In the genomic region with DNA sequence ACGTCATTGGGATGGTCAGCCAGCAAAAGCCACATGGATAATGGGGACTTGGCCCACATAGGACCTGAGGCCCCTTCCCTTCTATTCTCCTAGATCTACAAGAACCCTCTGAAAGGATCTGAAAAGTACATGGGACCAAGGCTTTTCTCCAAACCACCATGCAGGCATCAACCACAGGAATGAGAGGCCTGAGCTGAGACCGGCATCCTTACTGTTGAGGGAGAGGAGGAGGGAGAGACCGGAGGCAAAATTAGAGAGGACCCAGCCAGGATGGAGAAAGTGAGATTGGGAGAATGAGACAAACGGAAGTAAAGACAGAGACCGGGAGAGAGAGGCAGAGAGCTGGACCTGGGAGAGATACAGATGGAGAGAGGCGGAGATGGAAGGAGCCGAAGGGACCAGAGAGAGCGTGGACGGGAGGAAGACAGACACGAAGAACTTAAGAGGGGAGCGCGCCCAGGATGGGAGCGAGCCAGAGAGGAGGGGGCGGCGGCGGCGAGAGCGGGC, we compare ENCODE assay signal across 13 cellular contexts.
A peak's percentile ranks its signal among the peaks of the same experiment; 100 is the strongest.
DNase-seq lines count a peak whose midpoint lies in the region; ATAC-seq, FAIRE-seq and TF ChIP-seq lines count a peak whose summit lies in the region.
"Had no signal": no experiment of that assay in that cellular context is flagged by ENCODE, and none has a peak within 500 bp of the region (broad histone marks: within the 10 kb centered on the region; RNA-seq: fewer than 3 reads in every experiment).

No MANE protein-coding gene starts in this region.

- TF ChIP-seq POLR2A in upper lobe of left lung (IDR thresholded peaks at IDR 0.05) = no peak

- no peak for FAIRE-seq in astrocyte (lab: Jason Lieb, UNC)

- H3K27ac ChIP-seq in heart right ventricle (no peak overlapping the region), astrocyte (ENCODE audit: low read depth, low read length) (no peak overlapping the region), mesodermal cell (ENCODE audit: low read depth, low read length, severe bottlenecking) (no peak overlapping the region), upper lobe of left lung (no peak overlapping the region)
- H3K27ac ChIP-seq: BLaER1 treated with 17β-estradiol and CSF1 and Interleukin-3, amounts not matched to agents 10 nM and 100 nM; VCaP had no signal

- H3K9ac ChIP-seq in astrocyte (ENCODE audit: low read length) = no peak overlapping the region
- H3K9ac ChIP-seq: BLaER1 treated with 17β-estradiol and CSF1 and Interleukin-3, amounts not matched to agents 10 nM and 100 nM had no signal

- TF ChIP-seq EP300 in upper lobe of left lung (IDR thresholded peaks at IDR 0.05) = no peak

- peaks cover 80% of the 10 kb centered on the region for H3K27me3 Mint-ChIP-seq in astrocyte (ENCODE audit: low read depth, unreplicated experiment)

- H3K27ac Mint-ChIP-seq in astrocyte (ENCODE audit: unreplicated experiment) = no peak overlapping the region

- H3K27me3 ChIP-seq in heart right ventricle (peaks cover 6 to 69% (median 61%) of the 10 kb centered on the region in 7 donors), astrocyte (ENCODE audit: insufficient read depth, low read length) (peaks cover 26% of the 10 kb centered on the region), upper lobe of left lung (peaks cover 0 to 7% (median 3%) of the 10 kb centered on the region in 4 donors)

- peaks cover 9% of the 10 kb centered on the region for H3K9me3 Mint-ChIP-seq in astrocyte (ENCODE audit: unreplicated experiment)

- H3K36me3 ChIP-seq in heart right ventricle (no peaks in the 10 kb centered on the region), astrocyte (ENCODE audit: insufficient read depth, low read length) (no peaks in the 10 kb centered on the region), mesodermal cell (ENCODE audit: control insufficient read depth, insufficient read depth, low read length) (no peaks in the 10 kb centered on the region), upper lobe of left lung (no peaks in the 10 kb centered on the region)
- H3K36me3 ChIP-seq: BLaER1 treated with 17β-estradiol and CSF1 and Interleukin-3, amounts not matched to agents 10 nM and 100 nM had no signal

- no peak overlapping the region for H2AFZ ChIP-seq in astrocyte (ENCODE audit: low read depth, low read length)

- no peaks in the 10 kb centered on the region for H3K79me2 ChIP-seq in astrocyte (ENCODE audit: insufficient read depth, low read length)

- peak overlapping the region; percentile 77 for H3K4me2 ChIP-seq in astrocyte (ENCODE audit: low read length)
- H3K4me2 ChIP-seq: BLaER1 treated with 17β-estradiol and CSF1 and Interleukin-3, amounts not matched to agents 10 nM and 100 nM had no signal

- no peaks in the 10 kb centered on the region for H3K36me3 Mint-ChIP-seq in astrocyte (ENCODE audit: low read depth, unreplicated experiment)

- TF ChIP-seq CTCF in heart right ventricle (IDR thresholded peaks at IDR 0.05) = no peak
- TF ChIP-seq CTCF in astrocyte (IDR thresholded peaks at IDR 0.05; ENCODE audit: insufficient read depth, low read depth, low read length) = no peak
- TF ChIP-seq CTCF in upper lobe of left lung (IDR thresholded peaks at IDR 0.05) = no peak

- peaks cover 5% of the 10 kb centered on the region for H3K4me1 Mint-ChIP-seq in astrocyte (ENCODE audit: low read depth, unreplicated experiment)

- WGBS in heart right ventricle, 2 donors = 8 to 12% methylated on average over 12 to 18 of the region's 18 CpGs
- 6 to 8% methylated on average over 17 to 18 of the region's 18 CpGs for WGBS in mesodermal cell (ENCODE audit: insufficient coverage in 2 of 2), 2 experiments
- WGBS in upper lobe of left lung, 2 donors = 10 to 14% methylated on average over 18 of the region's 18 CpGs

- DNase-seq in heart right ventricle (no peak), left ventricle myocardium superior (no peak), astrocyte (ENCODE audit: low read depth) (peak; percentile 12), upper lobe of left lung (no peak), germinal center (ENCODE audit: low spot score) (no peak), SKM-1 (lab: John Stamatoyannopoulos, UW; ENCODE audit: unreplicated experiment) (no peak), SIG-M5 treated with dmso at 0.1 percent for 504 hours (lab: John Stamatoyannopoulos, UW; ENCODE audit: unreplicated experiment) (no peak)
- DNase-seq: effector memory CD4-positive, alpha-beta T cell; GDM1; midbrain had no signal

- H3K4me3 Mint-ChIP-seq in astrocyte (ENCODE audit: unreplicated experiment) = peak overlapping the region; percentile 81

- H3K9me3 ChIP-seq in heart right ventricle (peaks cover 0 to 1% (median 0%) of the 10 kb centered on the region in 11 donors), astrocyte (ENCODE audit: insufficient read depth, low read depth, low read length) (no peaks in the 10 kb centered on the region), mesodermal cell (ENCODE audit: control insufficient read depth, low read length) (no peaks in the 10 kb centered on the region), upper lobe of left lung (no peaks in the 10 kb centered on the region)
- H3K9me3 ChIP-seq: BLaER1 treated with 17β-estradiol and CSF1 and Interleukin-3, amounts not matched to agents 10 nM and 100 nM had no signal

- intact Hi-C loops in heart right ventricle (cut with DNase I) = no loop called here
- intact Hi-C loops in left ventricle myocardium superior (cut with micrococcal nuclease) = no loop called here

- peaks cover 0 to 11% (median 0%) of the 10 kb centered on the region in 9 donors for H3K4me1 ChIP-seq in heart right ventricle
- H3K4me1 ChIP-seq in astrocyte (ENCODE audit: insufficient read depth, low read length) = no peaks in the 10 kb centered on the region
- peaks cover 3% of the 10 kb centered on the region for H3K4me1 ChIP-seq in mesodermal cell (ENCODE audit: control insufficient read depth, insufficient read depth, low read length, poor library complexity, severe bottlenecking)
- peaks cover 6 to 20% (median 16%) of the 10 kb centered on the region in 4 donors for H3K4me1 ChIP-seq in upper lobe of left lung

- no peaks in the 10 kb centered on the region for H4K20me1 ChIP-seq in astrocyte (ENCODE audit: insufficient read depth, low read length)
- H4K20me1 ChIP-seq: BLaER1 treated with 17β-estradiol and CSF1 and Interleukin-3, amounts not matched to agents 10 nM and 100 nM had no signal

- H3K4me3 ChIP-seq in heart right ventricle = peak overlapping the region in 6 of 10 donors; percentile 10 to 37 (median 28)
- H3K4me3 ChIP-seq in astrocyte (ENCODE audit: insufficient read depth, low read depth, low read length) = no peak overlapping the region
- peak overlapping the region; percentile 27 for H3K4me3 ChIP-seq in mesodermal cell (ENCODE audit: extremely low read depth, insufficient read depth, low read length, poor library complexity, severe bottlenecking)
- H3K4me3 ChIP-seq in upper lobe of left lung = peak overlapping the region in 3 of 4 donors; percentile 24 to 35 (median 31)
- H3K4me3 ChIP-seq: BLaER1 treated with 17β-estradiol and CSF1 and Interleukin-3, amounts not matched to agents 10 nM and 100 nM had no signal

- ATAC-seq in heart right ventricle = no peak
- ATAC-seq in left ventricle myocardium superior = no peak
- no peak for ATAC-seq in upper lobe of left lung (ENCODE audit: low FRiP score in 2 of 2)
